Comparison of ENCODE assay signal across 21 cellular contexts in the genomic region with DNA sequence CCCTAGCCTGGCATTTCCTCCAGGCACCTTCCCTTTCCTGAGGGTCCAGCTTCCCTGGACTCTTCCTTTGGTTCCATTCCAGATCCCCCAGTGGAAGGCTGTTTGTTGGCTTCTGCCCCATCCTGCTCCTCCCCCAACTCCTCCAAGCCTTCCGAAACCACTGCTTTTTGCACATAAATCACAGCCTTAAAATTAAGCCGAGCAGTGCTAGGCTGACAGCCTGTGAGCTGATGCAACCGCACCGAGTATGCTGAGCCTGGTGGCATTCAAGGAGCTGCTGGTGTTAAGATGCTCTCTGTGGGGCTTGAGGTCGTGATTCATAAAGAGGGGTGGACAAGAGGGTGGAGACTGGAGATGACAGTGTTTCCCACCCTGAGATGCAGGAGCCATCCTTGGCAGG.
DNase-seq lines count a peak whose midpoint lies in the region; ATAC-seq, FAIRE-seq and TF ChIP-seq lines count a peak whose summit lies in the region.
"Had no signal": no experiment of that assay in that cellular context is flagged by ENCODE, and none has a peak within 500 bp of the region (broad histone marks: within the 10 kb centered on the region; RNA-seq: fewer than 3 reads in every experiment).

No MANE protein-coding gene starts in this region.

- H3K27ac Mint-ChIP-seq in nephron progenitor cell = peak overlapping the region; percentile 18
- H3K27ac Mint-ChIP-seq: CD4-positive, alpha-beta T cell had no signal

- TF ChIP-seq RAD21 in K562 (CRISPR knock-in tag; conservative IDR thresholded peaks at IDR 0.05 in 1 of 2, IDR thresholded peaks at IDR 0.05 in 1 of 2) = no peak

- no peaks in the 10 kb centered on the region for H3K9me3 ChIP-seq in K562 (replicated peaks; ENCODE audit: control insufficient read depth, insufficient read depth, low read depth, low read length)
- no peaks in the 10 kb centered on the region for H3K9me3 ChIP-seq in smooth muscle cell (replicated peaks; ENCODE audit: low read depth)
- no peaks in the 10 kb centered on the region for H3K9me3 ChIP-seq in effector memory CD4-positive, alpha-beta T cell (ENCODE audit: control insufficient read depth, low read length)
- H3K9me3 ChIP-seq: Caco-2, HAP-1 had no signal

- 1% methylated on average over 5 of the region's 5 CpGs for WGBS in K562 (ENCODE audit: insufficient coverage, low coverage, missing lambda C conversion rate)
- WGBS in smooth muscle cell (ENCODE audit: low lambda C conversion rate) = 15% methylated on average over 5 of the region's 5 CpGs

- no peaks in the 10 kb centered on the region; the same call in 1 of the 2 replicates for H4K20me1 ChIP-seq in K562 (replicated peaks; ENCODE audit: control insufficient read depth, insufficient read depth, low read length)
- no peaks in the 10 kb centered on the region for H4K20me1 ChIP-seq in smooth muscle cell (ENCODE audit: low read depth)

- H3K4me2 ChIP-seq in K562 (ENCODE audit: insufficient read depth, low read length) (no peak overlapping the region), smooth muscle cell (peak overlapping the region; percentile 51)

- TF ChIP-seq CTCF in K562 (IDR thresholded peaks at IDR 0.05 in 2 of 3, conservative IDR thresholded peaks at IDR 0.05 in 1 of 3; ENCODE audit: insufficient read depth in 2 of 3, low read depth in 1 of 3, low read length in 3 of 3) = no peak
- no peak for TF ChIP-seq CTCF in nephron progenitor cell (IDR thresholded peaks at IDR 0.05)
- TF ChIP-seq CTCF in smooth muscle cell (IDR thresholded peaks at IDR 0.05; ENCODE audit: borderline replicate concordance, insufficient read depth, poor library complexity, severe bottlenecking) = no peak

- H3K27ac ChIP-seq in K562 (ENCODE audit: extremely low read depth, low read depth, low read length) (no peak overlapping the region), smooth muscle cell (ENCODE audit: low read depth) (no peak overlapping the region)
- H3K27ac ChIP-seq in effector memory CD4-positive, alpha-beta T cell (ENCODE audit: insufficient read depth, low read length, poor library complexity, severe bottlenecking) = no peak overlapping the region
- H3K27ac ChIP-seq: C4-2B had no signal

- H3K4me3 ChIP-seq in K562 = no peak overlapping the region
- H3K4me3 ChIP-seq in smooth muscle cell = no peak overlapping the region
- H3K4me3 ChIP-seq in effector memory CD4-positive, alpha-beta T cell (ENCODE audit: insufficient read depth, low read depth, low read length, poor library complexity, severe bottlenecking) = no peak overlapping the region
- H3K4me3 ChIP-seq: HAP-1 had no signal

- H3K9me1 ChIP-seq in K562 (ENCODE audit: control insufficient read depth, insufficient read depth, low read length) = no peaks in the 10 kb centered on the region

- H3K36me3 Mint-ChIP-seq in nephron progenitor cell (ENCODE audit: low read depth) = no peaks in the 10 kb centered on the region

- H3F3A ChIP-seq in smooth muscle cell (ENCODE audit: low read depth) = no peaks in the 10 kb centered on the region

- H3K79me2 ChIP-seq in K562 (ENCODE audit: control insufficient read depth, insufficient read depth, low read length) = no peaks in the 10 kb centered on the region
- no peaks in the 10 kb centered on the region for H3K79me2 ChIP-seq in smooth muscle cell (ENCODE audit: low read depth)

- peaks cover 25% of the 10 kb centered on the region for H3K27me3 Mint-ChIP-seq in nephron progenitor cell (ENCODE audit: low read depth, poor library complexity)

- FAIRE-seq in K562 (lab: Jason Lieb, UNC) (no peak), GM19239 (lab: Jason Lieb, UNC) (no peak)
- FAIRE-seq: A204.1, D721Med, GM12892, GM18507, H1 had no signal

- in situ Hi-C loops in K562 (cut with MboI) = no loop called here

- H3K9ac ChIP-seq in K562 (ENCODE audit: insufficient read depth in 1 of 2, low read depth in 2 of 2, low read length in 2 of 2) (no peak overlapping the region), smooth muscle cell (ENCODE audit: low read depth) (no peak overlapping the region)

- H3K36me3 ChIP-seq in K562 (ENCODE audit: control insufficient read depth, insufficient read depth, low read length) = no peaks in the 10 kb centered on the region
- H3K36me3 ChIP-seq in smooth muscle cell (ENCODE audit: low read depth) = no peaks in the 10 kb centered on the region
- H3K36me3 ChIP-seq in effector memory CD4-positive, alpha-beta T cell (ENCODE audit: control insufficient read depth, insufficient read depth, low read length) = no peaks in the 10 kb centered on the region
- H3K36me3 ChIP-seq: HAP-1 had no signal

- TF ChIP-seq EP300 in K562 (IDR thresholded peaks at IDR 0.05; ENCODE audit: low read length) = no peak

- ATAC-seq in K562 = no peak

- intact Hi-C loops in K562 (cut with micrococcal nuclease) = no loop called here

- BruUV-seq in K562 (replicated peaks; lab: Mats Ljungman, UMichigan) = no TSS peak

- H3K4me1 ChIP-seq in K562 (replicated peaks in 1 of 2; ENCODE audit: control insufficient read depth in 2 of 2, insufficient read depth in 2 of 2, low read length in 2 of 2) = no peaks in the 10 kb centered on the region
- H3K4me1 ChIP-seq in smooth muscle cell (ENCODE audit: low read depth) = no peaks in the 10 kb centered on the region
- no peaks in the 10 kb centered on the region for H3K4me1 ChIP-seq in effector memory CD4-positive, alpha-beta T cell (ENCODE audit: control insufficient read depth, insufficient read depth, low read length, poor library complexity, severe bottlenecking)
- H3K4me1 ChIP-seq: Caco-2, HAP-1 had no signal

- no peaks in the 10 kb centered on the region for H3K9me3 Mint-ChIP-seq in nephron progenitor cell
- H3K9me3 Mint-ChIP-seq: CD4-positive, alpha-beta T cell had no signal

- peak overlapping the region; percentile 39 for H3K4me3 Mint-ChIP-seq in nephron progenitor cell
- H3K4me3 Mint-ChIP-seq: CD4-positive, alpha-beta T cell had no signal

- H2AFZ ChIP-seq in K562 (ENCODE audit: low read depth, low read length) = no peak overlapping the region
- H2AFZ ChIP-seq in smooth muscle cell (ENCODE audit: low read depth) = no peak overlapping the region

- TF ChIP-seq POLR2A in K562 (conservative IDR thresholded peaks at IDR 0.05) = no peak

- peaks cover 37% of the 10 kb centered on the region for H3K4me1 Mint-ChIP-seq in nephron progenitor cell

- CTCF ChIA-PET in K562 (lab: Yijun Ruan, JAX; ENCODE audit: low intra/inter-chr PET ratio) = no interaction called here

- POLR2A ChIA-PET in K562 (lab: Yijun Ruan, JAX) = no interaction called here

- peaks cover 23 to 71% of the 10 kb centered on the region in 2 experiments; a peak in 4 of 5 replicates for H3K27me3 ChIP-seq in K562 (ENCODE audit: control insufficient read depth in 2 of 2, insufficient read depth in 2 of 2, low read length in 2 of 2)
- H3K27me3 ChIP-seq in smooth muscle cell (ENCODE audit: low read depth) = no peaks in the 10 kb centered on the region
- H3K27me3 ChIP-seq in effector memory CD4-positive, alpha-beta T cell (replicated peaks; ENCODE audit: control insufficient read depth, insufficient read depth, low read length, poor library complexity, severe bottlenecking) = no peaks in the 10 kb centered on the region

- DNase-seq in RPMI8226 = peak; percentile 31
- no peak for DNase-seq in K562 (ENCODE audit: extremely low read depth in 1 of 4, low spot score in 3 of 4)
- no peak for DNase-seq in nephron progenitor cell
- DNase-seq in smooth muscle cell (lab: John Stamatoyannopoulos, UW; ENCODE audit: unreplicated experiment) = no peak
- DNase-seq in GM19239 (ENCODE audit: insufficient read length, low spot score) = no peak
- DNase-seq in stimulated activated CD4-positive, alpha-beta T cell treated with anti-CD3 and anti-CD28 coated beads, Interleukin-15, amount 100 ng/mL, for 24 hours = no peak
- no peak for DNase-seq in effector memory CD4-positive, alpha-beta T cell
- DNase-seq: ACHN; AML-193; Caco-2; CD4-positive, alpha-beta T cell; DMS153; DMS79; GDM1 had no signal

TF ChIP-seq in K562, 482 proteins besides CTCF, POLR2A, EP300 and RAD21 (continues in another document):
- TF ChIP-seq SETDB1 (IDR thresholded peaks at IDR 0.05; ENCODE audit: low read length) (no peak), NKRF (IDR thresholded peaks at IDR 0.05; ENCODE audit: borderline replicate concordance) (no peak), POLR2AphosphoS5 (IDR thresholded peaks at IDR 0.05; ENCODE audit: control insufficient read depth, insufficient read depth, low read depth, low read length) (no peak)
- TF ChIP-seq, protein P1, sequence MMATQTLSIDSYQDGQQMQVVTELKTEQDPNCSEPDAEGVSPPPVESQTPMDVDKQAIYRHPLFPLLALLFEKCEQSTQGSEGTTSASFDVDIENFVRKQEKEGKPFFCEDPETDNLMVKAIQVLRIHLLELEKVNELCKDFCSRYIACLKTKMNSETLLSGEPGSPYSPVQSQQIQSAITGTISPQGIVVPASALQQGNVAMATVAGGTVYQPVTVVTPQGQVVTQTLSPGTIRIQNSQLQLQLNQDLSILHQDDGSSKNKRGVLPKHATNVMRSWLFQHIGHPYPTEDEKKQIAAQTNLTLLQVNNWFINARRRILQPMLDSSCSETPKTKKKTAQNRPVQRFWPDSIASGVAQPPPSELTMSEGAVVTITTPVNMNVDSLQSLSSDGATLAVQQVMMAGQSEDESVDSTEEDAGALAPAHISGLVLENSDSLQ (IDR thresholded peaks at IDR 0.05) = peak; percentile 36; the same call in 1 of the 2 replicates
